ENCODE assay signal across 1 cellular context in genomic region chr13:110509971-110510786, GRCh38.
TF ChIP-seq lines count a peak whose summit lies in the region.

No MANE protein-coding gene starts in this region.

TF ChIP-seq in WTC11, 78 proteins besides CTCF, POLR2A, EP300 and RAD21 (continued from another document):
- no peak for TF ChIP-seq ZSCAN18 (CRISPR knock-in tag; IDR thresholded peaks at IDR 0.05)
- TF ChIP-seq GABPB1 (CRISPR knock-in tag; IDR thresholded peaks at IDR 0.05), result no peak
- no peak for TF ChIP-seq ARID4B (CRISPR knock-in tag; IDR thresholded peaks at IDR 0.05; ENCODE audit: borderline replicate concordance)
- TF ChIP-seq ZNF425 (CRISPR knock-in tag; conservative IDR thresholded peaks at IDR 0.05), result no peak
